ENCODE assay signal across 2 cellular contexts in the genomic region with DNA sequence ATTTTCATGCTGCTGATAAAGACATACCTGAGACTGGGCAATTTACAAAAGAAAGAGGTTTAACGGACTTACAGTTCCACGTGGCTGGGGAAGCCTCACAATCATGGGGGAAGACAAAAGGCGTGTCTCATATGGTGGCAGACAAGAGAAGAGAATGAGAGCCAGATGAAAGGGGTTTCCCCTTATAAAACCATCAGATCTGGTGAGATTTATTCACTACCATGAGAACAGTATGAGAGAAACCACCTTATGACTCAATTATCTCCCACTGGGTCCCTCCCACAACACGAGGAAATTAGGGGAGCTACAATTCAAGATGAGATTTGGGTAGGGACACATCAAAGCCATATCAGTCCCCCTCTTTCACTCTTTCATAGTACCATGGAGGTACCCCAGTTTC. TPM values are rescaled to one million over a fixed set of nuclear protein-coding genes. Genes with fewer than 3 reads are reported as not detected.
"Had no signal": no experiment of that assay in that cellular context is flagged by ENCODE, and none has a peak within 500 bp of the region (broad histone marks: within the 10 kb centered on the region; RNA-seq: fewer than 3 reads in every experiment).

No MANE protein-coding gene starts in this region.

RNA-seq across cellular contexts. Expression of gene FLI1, which starts 42.8 kb away (rescaled TPM):
- total RNA-seq: HepG2, NCI-H460 had no signal
